ENCODE assay signal across 8 cellular contexts in the genomic region with DNA sequence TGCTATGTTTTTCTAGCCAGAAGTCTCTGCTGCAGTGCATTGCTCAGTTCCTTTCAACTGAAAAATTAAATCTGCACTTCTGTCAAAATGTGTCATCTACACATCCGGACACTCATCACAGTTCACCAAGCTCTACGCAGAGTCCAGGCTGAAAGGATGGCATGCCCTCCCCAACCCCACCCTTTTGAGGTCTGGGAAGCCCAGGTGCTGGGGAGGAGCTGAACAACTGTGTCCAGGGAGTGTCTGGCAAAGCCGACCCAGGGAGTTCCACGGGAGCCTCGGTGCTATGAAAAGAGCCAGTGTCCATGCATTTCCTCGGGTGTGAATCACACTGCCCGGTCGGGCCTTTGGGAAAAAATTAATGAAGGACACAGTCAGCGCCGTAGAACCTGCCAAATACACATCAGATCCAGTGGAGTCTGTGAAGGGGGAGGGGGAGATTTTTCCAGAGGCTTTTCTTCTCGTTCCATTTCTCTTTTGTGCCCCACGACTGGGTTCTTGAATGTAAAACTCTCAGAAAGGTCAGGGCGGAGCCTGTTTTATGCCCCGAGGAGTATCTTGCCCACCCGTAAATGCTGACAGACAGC. TPM values are rescaled to one million over a fixed set of nuclear protein-coding genes. Genes with fewer than 3 reads are reported as not detected.
DNase-seq lines count a peak whose midpoint lies in the region; ATAC-seq and TF ChIP-seq lines count a peak whose summit lies in the region.

No MANE protein-coding gene starts in this region.

- H3K4me2 ChIP-seq in neural cell (ENCODE audit: low read length): peak overlapping the region; percentile 13

- DNase-seq in activated gamma-delta T cell treated with Interleukin-2 at 50 U/mL for 16 hours: peak; percentile 21
- no peak for DNase-seq in activated gamma-delta T cell (lab: John Stamatoyannopoulos, UW)
- DNase-seq in NCI-H526 (lab: John Stamatoyannopoulos, UW): peak; percentile 57 to 72
- DNase-seq in activated gamma-delta T cell treated with anti-CD3 and anti-CD28 coated beads, Interleukin-2, amount 50 U/mL, for 16 hours (ENCODE audit: low read depth): peak; percentile 7
- peak; percentile 18 for DNase-seq in fibroblast of villous mesenchyme (ENCODE audit: low read depth)
- no peak for DNase-seq in AML-193 (lab: John Stamatoyannopoulos, UW)

- no peak for TF ChIP-seq CTCF in fibroblast of villous mesenchyme (IDR thresholded peaks at IDR 0.05; ENCODE audit: insufficient read depth, low read depth, low read length)
- TF ChIP-seq CTCF in neural cell (IDR thresholded peaks at IDR 0.05; ENCODE audit: poor library complexity, severe bottlenecking): no peak

- H4K20me1 ChIP-seq in neural cell (ENCODE audit: insufficient read depth): no peaks in the 10 kb centered on the region

- TF ChIP-seq RAD21 in neural cell (conservative IDR thresholded peaks at IDR 0.05): no peak

- H3K9ac ChIP-seq in neural cell (ENCODE audit: low read length): peak overlapping the region; percentile 64

- no peaks in the 10 kb centered on the region for H3K36me3 ChIP-seq in neural cell (ENCODE audit: insufficient read depth, low read length)

- no peaks in the 10 kb centered on the region for H3K27me3 ChIP-seq in neural cell (ENCODE audit: insufficient read depth, low read depth, low read length)

- ATAC-seq in GM19351 (IDR thresholded peaks at IDR 0.05; ENCODE audit: unreplicated experiment): no peak

- no peaks in the 10 kb centered on the region for H3K9me3 ChIP-seq in neural cell (ENCODE audit: low read length)

- H3F3A ChIP-seq in neural cell (ENCODE audit: insufficient read depth, low read length, poor library complexity, severe bottlenecking): no peaks in the 10 kb centered on the region

- H3K4me3 ChIP-seq in fibroblast of villous mesenchyme (ENCODE audit: low read depth, low read length) (peak overlapping the region; percentile 76), neural cell (ENCODE audit: low read length) (peak overlapping the region; percentile 71)

- H3K9me2 ChIP-seq in neural cell (ENCODE audit: insufficient read depth, low read length): no peaks in the 10 kb centered on the region

- TF ChIP-seq EP300 in neural cell (conservative IDR thresholded peaks at IDR 0.05; ENCODE audit: poor library complexity, severe bottlenecking): no peak

- H3K79me2 ChIP-seq in neural cell (replicated peaks; ENCODE audit: insufficient read depth, low read length): peaks cover 17% of the 10 kb centered on the region

- H2AFZ ChIP-seq in neural cell (ENCODE audit: low read depth, low read length): peak overlapping the region; percentile 48

- no peak overlapping the region for H3K27ac ChIP-seq in neural cell (ENCODE audit: low read length)

TF ChIP-seq in neural cell, 6 proteins besides CTCF, POLR2A, EP300 and RAD21:
- TF ChIP-seq, protein P1, sequence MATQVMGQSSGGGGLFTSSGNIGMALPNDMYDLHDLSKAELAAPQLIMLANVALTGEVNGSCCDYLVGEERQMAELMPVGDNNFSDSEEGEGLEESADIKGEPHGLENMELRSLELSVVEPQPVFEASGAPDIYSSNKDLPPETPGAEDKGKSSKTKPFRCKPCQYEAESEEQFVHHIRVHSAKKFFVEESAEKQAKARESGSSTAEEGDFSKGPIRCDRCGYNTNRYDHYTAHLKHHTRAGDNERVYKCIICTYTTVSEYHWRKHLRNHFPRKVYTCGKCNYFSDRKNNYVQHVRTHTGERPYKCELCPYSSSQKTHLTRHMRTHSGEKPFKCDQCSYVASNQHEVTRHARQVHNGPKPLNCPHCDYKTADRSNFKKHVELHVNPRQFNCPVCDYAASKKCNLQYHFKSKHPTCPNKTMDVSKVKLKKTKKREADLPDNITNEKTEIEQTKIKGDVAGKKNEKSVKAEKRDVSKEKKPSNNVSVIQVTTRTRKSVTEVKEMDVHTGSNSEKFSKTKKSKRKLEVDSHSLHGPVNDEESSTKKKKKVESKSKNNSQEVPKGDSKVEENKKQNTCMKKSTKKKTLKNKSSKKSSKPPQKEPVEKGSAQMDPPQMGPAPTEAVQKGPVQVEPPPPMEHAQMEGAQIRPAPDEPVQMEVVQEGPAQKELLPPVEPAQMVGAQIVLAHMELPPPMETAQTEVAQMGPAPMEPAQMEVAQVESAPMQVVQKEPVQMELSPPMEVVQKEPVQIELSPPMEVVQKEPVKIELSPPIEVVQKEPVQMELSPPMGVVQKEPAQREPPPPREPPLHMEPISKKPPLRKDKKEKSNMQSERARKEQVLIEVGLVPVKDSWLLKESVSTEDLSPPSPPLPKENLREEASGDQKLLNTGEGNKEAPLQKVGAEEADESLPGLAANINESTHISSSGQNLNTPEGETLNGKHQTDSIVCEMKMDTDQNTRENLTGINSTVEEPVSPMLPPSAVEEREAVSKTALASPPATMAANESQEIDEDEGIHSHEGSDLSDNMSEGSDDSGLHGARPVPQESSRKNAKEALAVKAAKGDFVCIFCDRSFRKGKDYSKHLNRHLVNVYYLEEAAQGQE (IDR thresholded peaks at IDR 0.05; ENCODE audit: borderline replicate concordance): no peak
- TF ChIP-seq TAF1 (IDR thresholded peaks at IDR 0.05; ENCODE audit: low read depth): no peak
- TF ChIP-seq POLR2AphosphoS5 (IDR thresholded peaks at IDR 0.05): no peak
- TF ChIP-seq EZH2 (IDR thresholded peaks at IDR 0.05; ENCODE audit: borderline replicate concordance, insufficient read depth, low read length, poor library complexity, severe bottlenecking): no peak
- no peak for TF ChIP-seq MXI1 (conservative IDR thresholded peaks at IDR 0.05; ENCODE audit: poor library complexity, severe bottlenecking)
- no peak for TF ChIP-seq SMC3 (conservative IDR thresholded peaks at IDR 0.05; ENCODE audit: poor library complexity)
TF ChIP-seq in neural cell: peak in this region for 0.

RNA-seq across cellular contexts. Expression of a gene that starts 0.7 kb away (rescaled TPM):
- total RNA-seq in fibroblast of villous mesenchyme: 12.9 and 23.7 TPM in 2 replicates
- polyA plus RNA-seq in neural cell: 3.8 and 3.9 TPM in 2 replicates
- polyA minus RNA-seq in neural cell: 51.6 and 63.1 TPM in 2 replicates

Comparison
In these comparisons a context has a peak if more than half of its experiments do, and no peak if none do; other contexts are left out.
1. DNase-seq: peak in activated gamma-delta T cell treated with Interleukin-2 at 50 U/mL for 16 hours (single experiment), NCI-H526 (2 of 2), activated gamma-delta T cell treated with anti-CD3 and anti-CD28 coated beads, Interleukin-2, amount 50 U/mL, for 16 hours (single experiment) and fibroblast of villous mesenchyme (single experiment); none in activated gamma-delta T cell (single experiment) and AML-193 (0 of 2).